ENCODE assay signal across 1 cellular context in the genomic region with DNA sequence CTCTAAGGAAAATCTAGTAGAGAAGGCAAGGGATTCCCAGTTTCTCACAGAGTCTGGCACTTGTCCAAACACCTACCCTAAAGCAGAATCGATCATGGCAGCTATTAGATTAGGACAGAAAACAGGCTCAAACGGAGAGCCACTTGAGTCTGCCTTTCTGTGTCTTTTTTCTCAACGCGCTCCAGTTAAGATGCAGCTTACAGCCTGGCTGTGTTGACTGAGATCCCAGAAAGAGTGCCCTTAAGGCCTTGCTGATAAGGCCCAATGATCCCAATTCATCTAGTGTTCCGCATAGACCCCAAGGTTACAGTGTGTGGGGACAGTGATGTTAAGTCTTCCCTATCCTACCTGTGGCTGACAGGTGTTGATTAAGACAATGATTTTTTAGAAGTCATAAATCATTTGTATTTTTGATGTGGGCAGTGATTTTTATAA.
TF ChIP-seq lines count a peak whose summit lies in the region.

No MANE protein-coding gene starts in this region.

TF ChIP-seq in HCT116, 20 proteins besides CTCF, POLR2A, EP300 and RAD21 (continued from another document):
- TF ChIP-seq CBX3 (IDR thresholded peaks at IDR 0.05; ENCODE audit: low read depth) (no peak), ZFX (IDR thresholded peaks at IDR 0.05) (no peak), FOSL1 (IDR thresholded peaks at IDR 0.05; ENCODE audit: low read depth) (no peak), ELF1 (IDR thresholded peaks at IDR 0.05; ENCODE audit: borderline replicate concordance, low read depth) (no peak)
TF ChIP-seq in HCT116: peak in this region for 0.
